Comparison of ENCODE assay signal across 1 cellular context in genomic region chr17:78962984-78963348, GRCh38. TPM values are rescaled to one million over a fixed set of nuclear protein-coding genes. Genes with fewer than 3 reads are reported as not detected.
"Had no signal": no experiment of that assay in that cellular context is flagged by ENCODE, and none has a peak within 500 bp of the region (broad histone marks: within the 10 kb centered on the region; RNA-seq: fewer than 3 reads in every experiment).

No MANE protein-coding gene starts in this region.

RNA-seq across cellular contexts. Expression of gene CEP295NL, which starts 60.0 kb away (rescaled TPM):
- total RNA-seq: RPMI7951 had no signal
